ENCODE assay signal across 26 cellular contexts in the genomic region with DNA sequence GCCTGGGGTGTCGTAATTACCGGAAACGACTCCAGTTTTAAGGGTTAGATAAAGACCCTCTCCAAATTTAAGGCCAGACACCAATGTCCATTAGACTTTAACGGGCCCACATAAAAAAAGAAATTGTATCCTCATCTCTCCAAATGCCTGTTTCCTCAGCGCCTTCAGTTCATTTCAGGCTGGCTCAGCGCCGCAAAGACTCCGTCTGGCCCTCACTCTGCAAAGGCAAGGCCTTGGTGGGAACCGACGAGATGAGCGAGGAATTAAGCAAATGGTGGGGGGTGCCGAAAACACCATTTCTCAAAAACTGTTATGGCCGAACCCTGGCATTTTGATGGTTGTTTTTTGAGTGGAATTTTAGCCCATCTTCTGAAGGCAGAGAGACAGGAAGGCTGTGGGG. TPM values are rescaled to one million over a fixed set of nuclear protein-coding genes. Genes with fewer than 3 reads are reported as not detected.
A peak's percentile ranks its signal among the peaks of the same experiment; 100 is the strongest.
DNase-seq lines count a peak whose midpoint lies in the region; ATAC-seq and TF ChIP-seq lines count a peak whose summit lies in the region.
"Had no signal": no experiment of that assay in that cellular context is flagged by ENCODE, and none has a peak within 500 bp of the region (broad histone marks: within the 10 kb centered on the region; RNA-seq: fewer than 3 reads in every experiment).

No MANE protein-coding gene starts in this region.

- H3K27ac ChIP-seq in right atrium auricular region, result peak overlapping the region; percentile 69 to 70
- H3K27ac ChIP-seq in gastroesophageal sphincter, result peak overlapping the region; percentile 62 to 97 (median 90)
- peak overlapping the region; percentile 49 to 93 (median 78) for H3K27ac ChIP-seq in sigmoid colon
- no peak overlapping the region for H3K27ac ChIP-seq in brain microvascular endothelial cell
- H3K27ac ChIP-seq: parathyroid adenoma had no signal

- H3K9me3 ChIP-seq in right atrium auricular region (peaks cover 0 to 3% of the 10 kb centered on the region in 2 donors), gastroesophageal sphincter (no peaks in the 10 kb centered on the region), sigmoid colon (no peaks in the 10 kb centered on the region)
- H3K9me3 ChIP-seq: BE2C, MG63, thyroid gland had no signal

- H3K4me3 ChIP-seq in right atrium auricular region (no peak overlapping the region), gastroesophageal sphincter (peak overlapping the region in 1 of 2 donors; percentile 10), sigmoid colon (peak overlapping the region in 1 of 4 donors; percentile 28), brain microvascular endothelial cell (ENCODE audit: low read depth, low read length) (no peak overlapping the region)
- H3K4me3 ChIP-seq: GM12878, K562, MG63, thyroid gland had no signal

- WGBS in gastroesophageal sphincter (ENCODE audit: low coverage in 1 of 2), 2 donors, result 39 to 67% methylated on average over 7 to 12 of the region's 13 CpGs
- WGBS in sigmoid colon, 2 donors, result 52 to 78% methylated on average over 13 of the region's 13 CpGs

- H3K36me3 ChIP-seq in right atrium auricular region, result no peaks in the 10 kb centered on the region
- no peaks in the 10 kb centered on the region for H3K36me3 ChIP-seq in gastroesophageal sphincter
- no peaks in the 10 kb centered on the region for H3K36me3 ChIP-seq in sigmoid colon
- H3K36me3 ChIP-seq in brain microvascular endothelial cell (replicated peaks), result no peaks in the 10 kb centered on the region
- H3K36me3 ChIP-seq: BE2C, MG63, thyroid gland had no signal

- TF ChIP-seq EP300 in gastroesophageal sphincter (IDR thresholded peaks at IDR 0.05) (no peak), sigmoid colon (IDR thresholded peaks at IDR 0.05) (no peak)

- DNase-seq in right atrium auricular region (ENCODE audit: low spot score) (no peak), left ventricle myocardium superior (no peak), sigmoid colon (no peak), NCI-H748 treated with DMSO at 0.1 percent for 48 hours (lab: John Stamatoyannopoulos, UW) (no peak), brain microvascular endothelial cell (no peak), hippocampal formation (lab: John Stamatoyannopoulos, UW) (no peak)
- no peak for DNase-seq in activated CD4-positive, alpha-beta T cell treated with anti-CD3 and anti-CD28 coated beads, Interleukin-2, amount 50 U/mL, for 48 hours
- DNase-seq: activated B cell treated with CpG ODN at 0.5 μM for 24 hours; activated naive CD4-positive, alpha-beta T cell; activated T-cell treated with anti-CD3 and anti-CD28 coated beads, Interleukin-2, amount 50 U/mL, for 4 hours; amniotic stem cell; BE2C; cerebellar nuclear complex; DMS79 treated with DMSO at 0.1 percent for 48 hours; effector memory CD4-positive, alpha-beta T cell; MG63; naive thymus-derived CD4-positive, alpha-beta T cell; NCI-H1436 treated with DMSO at 0.1 percent for 48 hours; NCI-H524 treated with DMSO at 0.1 percent for 48 hours; RPMI8226; T-helper 9 cell; thyroid gland had no signal

- in situ Hi-C loops in brain microvascular endothelial cell (cut with HindIII; ENCODE audit: low pct_ligation_motif_present, low sequenced_read_pairs), result no loop called here

- TF ChIP-seq CTCF in right atrium auricular region (IDR thresholded peaks at IDR 0.05) (no peak), gastroesophageal sphincter (IDR thresholded peaks at IDR 0.05) (no peak), sigmoid colon (IDR thresholded peaks at IDR 0.05) (no peak), brain microvascular endothelial cell (IDR thresholded peaks at IDR 0.05; ENCODE audit: low read depth, low read length, missing control alignments) (no peak)

- TF ChIP-seq POLR2A in gastroesophageal sphincter (IDR thresholded peaks at IDR 0.05) (no peak), sigmoid colon (IDR thresholded peaks at IDR 0.05) (no peak)

- H3K4me1 ChIP-seq in right atrium auricular region (peaks cover 0 to 29% of the 10 kb centered on the region in 2 donors), gastroesophageal sphincter (peaks cover 0 to 94% (median 0%) of the 10 kb centered on the region in 3 donors), sigmoid colon (peaks cover 0 to 21% (median 5%) of the 10 kb centered on the region in 4 donors)
- H3K4me1 ChIP-seq: BE2C, parathyroid adenoma, thyroid gland had no signal

- intact Hi-C loops in left ventricle myocardium superior (cut with micrococcal nuclease), result no loop called here
- intact Hi-C loops in sigmoid colon (cut with DNase I), result no loop called here

- no peaks in the 10 kb centered on the region for H3K27me3 ChIP-seq in right atrium auricular region
- no peaks in the 10 kb centered on the region for H3K27me3 ChIP-seq in gastroesophageal sphincter
- no peaks in the 10 kb centered on the region for H3K27me3 ChIP-seq in sigmoid colon
- H3K27me3 ChIP-seq in brain microvascular endothelial cell (replicated peaks), result no peaks in the 10 kb centered on the region
- H3K27me3 ChIP-seq: MG63, thyroid gland had no signal

- ATAC-seq in left ventricle myocardium superior (no peak), gastroesophageal sphincter (no peak)
- ATAC-seq: activated T-cell treated with anti-CD3 and anti-CD28 coated beads, Interleukin-2, amount 50 U/mL, for 4 hours; GM12878; K562; naive thymus-derived CD4-positive, alpha-beta T cell had no signal

RNA-seq across cellular contexts. Expression of a gene that starts 15.7 kb away (rescaled TPM):
- total RNA-seq in right atrium auricular region, result 10 to 100 TPM; 13.0 to 14.3 TPM
- total RNA-seq in left ventricle myocardium superior, result 5.3 TPM
- 10 to 100 TPM; 13.4 to 52.8 (median 28.5) TPM for total RNA-seq in gastroesophageal sphincter
- total RNA-seq in sigmoid colon, result 10 to 100 TPM in 1 of 4 donors, 1 to 10 TPM in 3; 6.4 to 21.3 (median 7.5) TPM
- polyA plus RNA-seq in sigmoid colon, result 1 to 10 TPM in 1 of 3 donors, under 1 TPM in 2; under 0.01 to 1.2 (median 0.85) TPM
- polyA plus RNA-seq: naive thymus-derived CD4-positive, alpha-beta T cell had no signal
